ENCODE assay signal across 19 cellular contexts in the genomic region with DNA sequence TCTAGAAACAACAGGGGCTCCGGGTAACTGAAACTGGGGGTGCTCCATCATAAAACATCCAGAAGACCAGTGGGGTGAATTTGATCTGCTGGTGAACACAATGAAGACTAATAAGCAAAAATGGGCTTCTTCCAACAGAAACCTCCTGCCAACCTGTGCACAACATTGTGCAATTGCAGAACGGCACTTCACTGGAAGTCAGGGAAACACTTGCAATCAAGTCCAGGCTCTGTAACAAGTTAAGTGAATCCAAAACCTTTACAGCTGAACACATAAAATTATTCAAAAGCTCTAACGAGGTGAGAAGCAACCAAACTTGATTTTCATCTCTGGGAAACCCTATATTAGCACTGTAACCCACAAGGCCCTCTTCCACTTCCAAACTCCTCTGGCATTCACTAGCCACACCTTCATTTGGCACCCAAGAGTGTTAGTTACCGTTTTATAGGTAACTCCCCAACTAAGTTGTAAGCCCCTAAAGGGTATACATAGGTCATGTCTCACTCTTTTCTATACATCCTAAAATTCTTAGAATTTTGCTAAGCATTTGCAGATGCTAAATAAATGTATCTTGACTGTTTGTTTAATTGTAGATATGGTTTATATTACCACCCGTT. TPM values are rescaled to one million over a fixed set of nuclear protein-coding genes. Genes with fewer than 3 reads are reported as not detected.
DNase-seq lines count a peak whose midpoint lies in the region; ATAC-seq, FAIRE-seq and TF ChIP-seq lines count a peak whose summit lies in the region.
"Had no signal": no experiment of that assay in that cellular context is flagged by ENCODE, and none has a peak within 500 bp of the region (broad histone marks: within the 10 kb centered on the region; RNA-seq: fewer than 3 reads in every experiment).

No MANE protein-coding gene starts in this region.

- intact Hi-C loops in K562 (cut with micrococcal nuclease) = no loop called here
- intact Hi-C loops in upper lobe of right lung (cut with DNase I) = no loop called here
- intact Hi-C loops in CD4-positive, alpha-beta T cell (cut with DNase I, micrococcal nuclease) = no loop called here

- no TSS peak for BruUV-seq in K562 (replicated peaks; lab: Mats Ljungman, UMichigan)

- DNase-seq in NCI-H1694 treated with DMSO at 0.1 percent for 48 hours (lab: John Stamatoyannopoulos, UW) = peak; percentile 29
- DNase-seq in NCI-H1694 (lab: John Stamatoyannopoulos, UW) = no peak
- no peak for DNase-seq in K562 (ENCODE audit: extremely low read depth in 1 of 4, low spot score in 3 of 4)
- no peak for DNase-seq in upper lobe of right lung
- no peak for DNase-seq in activated naive CD8-positive, alpha-beta T cell treated with anti-CD3 and anti-CD28 coated beads, Interleukin-2, amount 50 U/mL, for 24 hours
- DNase-seq in COLO829 (ENCODE audit: low spot score) = no peak
- DNase-seq in CD4-positive, alpha-beta T cell = no peak
- DNase-seq: GF-D8, GOT3, MM.1S, NCI-H1417 treated with DMSO at 0.1 percent for 48 hours, NCI-H2029 treated with DMSO at 0.1 percent for 48 hours, NCI-H345, NCI-H526, SHP77, SK-N-SH had no signal

- H3K4me1 ChIP-seq in K562 (replicated peaks in 1 of 2; ENCODE audit: control insufficient read depth in 2 of 2, insufficient read depth in 2 of 2, low read length in 2 of 2) = no peaks in the 10 kb centered on the region
- peaks cover 0 to 18% (median 5%) of the 10 kb centered on the region in 4 donors for H3K4me1 ChIP-seq in liver (ENCODE audit: control insufficient read depth in 4 of 4, insufficient read depth in 4 of 4, low read length in 3 of 4)
- no peaks in the 10 kb centered on the region for H3K4me1 ChIP-seq in upper lobe of right lung
- H3K4me1 ChIP-seq: BLaER1 had no signal

- H3K9me3 Mint-ChIP-seq in activated naive CD8-positive, alpha-beta T cell treated with anti-CD3 and anti-CD28 coated beads, Interleukin-2, amount 50 U/mL, for 24 hours = no peaks in the 10 kb centered on the region
- no peaks in the 10 kb centered on the region for H3K9me3 Mint-ChIP-seq in CD4-positive, alpha-beta T cell

- in situ Hi-C loops in K562 (cut with MboI) = no loop called here

- no peaks in the 10 kb centered on the region for H3K9me1 ChIP-seq in K562 (ENCODE audit: control insufficient read depth, insufficient read depth, low read length)

- H3K27me3 Mint-ChIP-seq in activated naive CD8-positive, alpha-beta T cell treated with anti-CD3 and anti-CD28 coated beads, Interleukin-2, amount 50 U/mL, for 24 hours = no peaks in the 10 kb centered on the region
- no peaks in the 10 kb centered on the region for H3K27me3 Mint-ChIP-seq in CD4-positive, alpha-beta T cell

- H3K4me2 ChIP-seq in K562 (ENCODE audit: insufficient read depth, low read length) = no peak overlapping the region
- H3K4me2 ChIP-seq: BLaER1, SK-N-SH had no signal

- no peak for TF ChIP-seq EP300 in K562 (IDR thresholded peaks at IDR 0.05; ENCODE audit: low read length)

- H4K20me1 ChIP-seq in K562 (replicated peaks; ENCODE audit: control insufficient read depth, insufficient read depth, low read length) = no peaks in the 10 kb centered on the region
- H4K20me1 ChIP-seq: BLaER1 had no signal

- H3K27ac Mint-ChIP-seq in activated naive CD8-positive, alpha-beta T cell treated with anti-CD3 and anti-CD28 coated beads, Interleukin-2, amount 50 U/mL, for 24 hours = no peak overlapping the region
- H3K27ac Mint-ChIP-seq in CD4-positive, alpha-beta T cell = no peak overlapping the region

- no peaks in the 10 kb centered on the region for H3K79me2 ChIP-seq in K562 (ENCODE audit: control insufficient read depth, insufficient read depth, low read length)

- no peaks in the 10 kb centered on the region for H3K4me1 Mint-ChIP-seq in activated naive CD8-positive, alpha-beta T cell treated with anti-CD3 and anti-CD28 coated beads, Interleukin-2, amount 50 U/mL, for 24 hours
- H3K4me1 Mint-ChIP-seq in CD4-positive, alpha-beta T cell (ENCODE audit: low read depth) = no peaks in the 10 kb centered on the region

- H3K4me3 Mint-ChIP-seq in activated naive CD8-positive, alpha-beta T cell treated with anti-CD3 and anti-CD28 coated beads, Interleukin-2, amount 50 U/mL, for 24 hours = no peak overlapping the region
- H3K4me3 Mint-ChIP-seq in CD4-positive, alpha-beta T cell = no peak overlapping the region

- POLR2A ChIA-PET in K562 (lab: Yijun Ruan, JAX) = interaction anchor here (1.1 to 1.2 kb wide), 2 partner anchors 17 to 21 kb away, joined by 4 read pairs; no protein-coding TSS in a partner anchor
- POLR2A ChIA-PET in CD4-positive, alpha-beta T cell (lab: Charles Lee) = no interaction called here

- no peak for FAIRE-seq in K562 (lab: Jason Lieb, UNC)
- FAIRE-seq: GM12891 had no signal

- H3K9me3 ChIP-seq in K562 (replicated peaks; ENCODE audit: control insufficient read depth, insufficient read depth, low read depth, low read length) = no peaks in the 10 kb centered on the region
- H3K9me3 ChIP-seq in liver (ENCODE audit: control insufficient read depth in 4 of 4, low read length in 3 of 4) = no peaks in the 10 kb centered on the region
- no peaks in the 10 kb centered on the region for H3K9me3 ChIP-seq in upper lobe of right lung
- H3K9me3 ChIP-seq in CD4-positive, alpha-beta T cell (ENCODE audit: control insufficient read depth, low read length) = no peaks in the 10 kb centered on the region
- H3K9me3 ChIP-seq: BLaER1, SK-N-SH had no signal

- H3K36me3 ChIP-seq in K562 (ENCODE audit: control insufficient read depth, insufficient read depth, low read length) (peaks cover 23% of the 10 kb centered on the region; the same call in 2 of the 3 replicates), liver (ENCODE audit: control insufficient read depth in 4 of 4, insufficient read depth in 3 of 4, low read depth in 1 of 4, low read length in 3 of 4) (no peaks in the 10 kb centered on the region), upper lobe of right lung (no peaks in the 10 kb centered on the region)

- no peak for TF ChIP-seq POLR2A in K562 (conservative IDR thresholded peaks at IDR 0.05)

- TF ChIP-seq RAD21 in K562 (CRISPR knock-in tag; conservative IDR thresholded peaks at IDR 0.05 in 1 of 2, IDR thresholded peaks at IDR 0.05 in 1 of 2) (no peak), liver (IDR thresholded peaks at IDR 0.05) (peak; percentile 12 to 23)

- no peaks in the 10 kb centered on the region for H3K27me3 ChIP-seq in K562 (ENCODE audit: control insufficient read depth in 2 of 2, insufficient read depth in 2 of 2, low read length in 2 of 2)
- no peaks in the 10 kb centered on the region for H3K27me3 ChIP-seq in liver (ENCODE audit: control insufficient read depth in 4 of 4, insufficient read depth in 4 of 4, low read length in 3 of 4)
- no peaks in the 10 kb centered on the region for H3K27me3 ChIP-seq in upper lobe of right lung
- H3K27me3 ChIP-seq in CD4-positive, alpha-beta T cell (ENCODE audit: control insufficient read depth, insufficient read depth, low read length) = no peaks in the 10 kb centered on the region
- H3K27me3 ChIP-seq: BLaER1 had no signal

- no peak overlapping the region for H3K9ac ChIP-seq in K562 (ENCODE audit: insufficient read depth in 1 of 2, low read depth in 2 of 2, low read length in 2 of 2)
- H3K9ac ChIP-seq in liver (ENCODE audit: low read depth in 1 of 2, low read length in 2 of 2) = no peak overlapping the region
- H3K9ac ChIP-seq: BLaER1, SK-N-SH had no signal

- no peak overlapping the region for H3K27ac ChIP-seq in K562 (ENCODE audit: extremely low read depth, low read depth, low read length)
- H3K27ac ChIP-seq in liver (ENCODE audit: low read depth in 1 of 2, low read length in 2 of 2) = peak overlapping the region; percentile 64 to 74
- no peak overlapping the region for H3K27ac ChIP-seq in upper lobe of right lung
- H3K27ac ChIP-seq in CD4-positive, alpha-beta T cell (ENCODE audit: low read depth, low read length) = no peak overlapping the region
- H3K27ac ChIP-seq: BLaER1 had no signal

- H3K36me3 Mint-ChIP-seq in activated naive CD8-positive, alpha-beta T cell treated with anti-CD3 and anti-CD28 coated beads, Interleukin-2, amount 50 U/mL, for 24 hours (ENCODE audit: low read depth) = peaks cover 33% of the 10 kb centered on the region
- peaks cover 6% of the 10 kb centered on the region for H3K36me3 Mint-ChIP-seq in CD4-positive, alpha-beta T cell (ENCODE audit: low read depth)

- no peak overlapping the region for H2AFZ ChIP-seq in K562 (ENCODE audit: low read depth, low read length)

- TF ChIP-seq CTCF in K562 (IDR thresholded peaks at IDR 0.05 in 2 of 3, conservative IDR thresholded peaks at IDR 0.05 in 1 of 3; ENCODE audit: insufficient read depth in 2 of 3, low read depth in 1 of 3, low read length in 3 of 3) = no peak
- TF ChIP-seq CTCF in liver (IDR thresholded peaks at IDR 0.05; ENCODE audit: low read depth, low read length, missing input control) = no peak
- TF ChIP-seq CTCF in upper lobe of right lung (IDR thresholded peaks at IDR 0.05) = no peak
- TF ChIP-seq CTCF in CD4-positive, alpha-beta T cell (IDR thresholded peaks at IDR 0.05) = no peak

- 78% methylated on average over 5 of the region's 5 CpGs for whole genome bisulfite sequencing in K562 (ENCODE audit: insufficient coverage, low coverage, missing lambda C conversion rate)
- WGBS in liver = 61% methylated on average over 5 of the region's 5 CpGs

- CTCF ChIA-PET in K562 (lab: Yijun Ruan, JAX; ENCODE audit: low intra/inter-chr PET ratio) = no interaction called here
- CTCF ChIA-PET in CD4-positive, alpha-beta T cell (lab: Charles Lee) = no interaction called here

- ATAC-seq in K562 (no peak), upper lobe of right lung (peak; percentile 77)
- ATAC-seq in activated naive CD8-positive, alpha-beta T cell treated with anti-CD3 and anti-CD28 coated beads, Interleukin-2, amount 50 U/mL, for 24 hours = no peak
- ATAC-seq in CD4-positive, alpha-beta T cell (ENCODE audit: poor library complexity) = no peak

- H3K4me3 ChIP-seq in K562 (no peak overlapping the region), liver (ENCODE audit: low read depth in 1 of 3, low read length in 3 of 3) (no peak overlapping the region), upper lobe of right lung (no peak overlapping the region)
- H3K4me3 ChIP-seq: BLaER1 had no signal

RNA-seq across cellular contexts. Expression of a gene that starts 22.0 kb away (rescaled TPM):
- total RNA-seq in K562 (2011; cell fraction: chromatin; rRNA removed; ENCODE audit: low replicate concordance) = 70.2 and 124 TPM in 2 replicates
- total RNA-seq in K562 (2011; cell fraction: nucleolus; rRNA removed) = 46.2 and 55.4 TPM in 2 replicates
- total RNA-seq in K562 (2011; cell fraction: nucleoplasm; rRNA removed) = 77.4 and 131 TPM in 2 replicates
- total RNA-seq in K562 (2014; rRNA removed) = 46.1 and 46.8 TPM in 2 replicates
- 59.6 and 62.0 TPM in 2 replicates for total RNA-seq in K562 (2014; rRNA removed; fragmentation: Illumina TruSeq; extraction: Trizol)
- total RNA-seq in K562 (2015; rRNA removed; fragmentation: Illumina TruSeq; extraction: Trizol) = 46.1 and 61.3 TPM in 2 replicates
- 45.2 and 53.0 TPM in 2 replicates for total RNA-seq in K562 (2021)
- 21.7 and 29.7 TPM in 2 replicates for polyA plus RNA-seq in K562 (2011; rRNA removed)
- polyA plus RNA-seq in K562 (2011; cell fraction: cytosol; rRNA removed) = 9.1 and 17.4 TPM in 2 replicates
- polyA plus RNA-seq in K562 (2011; cell fraction: nucleus; rRNA removed) = 33.0 and 40.5 TPM in 2 replicates
- polyA plus RNA-seq in K562 (2012) = 37.8 and 45.1 TPM in 2 replicates
- 37.3 and 39.6 TPM in 2 replicates for polyA plus RNA-seq in K562 (2014; fragmentation: Illumina TruSeq; extraction: Trizol)
- polyA plus RNA-seq in K562 (2014; fragmentation: Nextera tagmentation; extraction: Ambion mirVana) = 100 to 1,000 TPM; 112 to 116 TPM
- 33.7 and 35.1 TPM in 2 replicates for polyA plus RNA-seq in K562 (2014; rRNA removed)
- polyA minus RNA-seq in K562 (2011; rRNA and poly(A)+ RNA removed) = 63.6 and 70.2 TPM in 2 replicates
- 6.2 and 12.0 TPM in 2 replicates for polyA minus RNA-seq in K562 (2011; cell fraction: cytosol; rRNA and poly(A)+ RNA removed)
- polyA minus RNA-seq in K562 (2011; cell fraction: nucleus; rRNA and poly(A)+ RNA removed) = 137 and 151 TPM in 2 replicates
- total RNA-seq in liver = 1 to 10 TPM; 7.3 to 9.6 TPM
- polyA plus RNA-seq in liver = 10 to 100 TPM; 15.2 to 21.1 TPM
- total RNA-seq in upper lobe of right lung = 22.0 TPM
- total RNA-seq in CD4-positive, alpha-beta T cell = 10 to 100 TPM in 1 of 2 experiments, 1 to 10 TPM in 1; 8.9 to 18.7 TPM

Comparison
In these comparisons a context has a peak if more than half of its experiments do, and no peak if none do; other contexts are left out.
1. H3K27ac ChIP-seq: peak in liver (2 of 2); none in K562 (single experiment), upper lobe of right lung (single experiment) and CD4-positive, alpha-beta T cell (single experiment).